In the genomic region with DNA sequence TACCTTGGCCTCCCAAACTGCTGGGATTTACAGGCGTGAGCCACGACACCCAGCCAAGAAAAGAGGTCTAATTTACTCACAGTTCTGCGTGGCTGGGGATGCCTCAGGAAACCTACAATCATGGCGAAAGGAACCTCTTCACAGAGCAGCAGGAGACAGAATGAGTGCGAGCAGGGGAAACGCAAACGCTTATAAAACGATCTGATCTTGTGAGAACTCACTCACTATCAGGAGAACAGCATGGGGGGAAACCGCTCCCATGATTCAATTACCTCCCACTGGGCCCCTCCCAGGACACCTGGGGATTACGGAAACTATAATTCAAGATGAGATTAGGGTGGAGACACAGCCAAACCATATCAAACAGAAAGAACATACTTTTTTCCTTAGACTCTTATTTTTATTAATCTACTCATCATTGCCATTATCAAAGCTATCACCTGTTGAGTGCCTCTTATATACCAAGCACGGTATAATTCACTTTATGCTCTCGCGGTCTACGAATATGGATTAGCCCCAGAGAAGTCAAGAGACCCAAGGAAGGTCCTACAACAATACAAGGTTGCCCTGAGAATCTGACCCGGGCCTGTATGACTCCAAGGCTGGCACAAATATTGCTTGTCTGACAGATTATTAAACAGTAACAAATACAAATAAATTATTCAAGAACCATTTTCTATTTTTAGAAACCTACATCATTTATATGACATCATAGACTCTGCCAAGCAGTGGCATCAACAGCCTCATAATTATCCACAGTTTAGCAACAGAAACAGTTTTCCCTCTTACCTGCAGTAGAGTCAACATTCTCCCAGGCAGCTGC, we compare ENCODE assay signal across 11 cellular contexts. TPM values are rescaled to one million over a fixed set of nuclear protein-coding genes. Genes with fewer than 3 reads are reported as not detected.
DNase-seq lines count a peak whose midpoint lies in the region; ATAC-seq and TF ChIP-seq lines count a peak whose summit lies in the region.
"Had no signal": no experiment of that assay in that cellular context is flagged by ENCODE, and none has a peak within 500 bp of the region (broad histone marks: within the 10 kb centered on the region; RNA-seq: fewer than 3 reads in every experiment).

No MANE protein-coding gene starts in this region.

- H3K23ac ChIP-seq in H9 (ENCODE audit: insufficient read length, low read depth, low read length), result no peak overlapping the region

- H3K9ac ChIP-seq in H9 (ENCODE audit: extremely low read depth, insufficient read length, low read length), result no peak overlapping the region

- BruUV-seq in A673 (replicated peaks; lab: Mats Ljungman, UMichigan), result TSS peak; percentile 40

- TF ChIP-seq CTCF in A673 (conservative IDR thresholded peaks at IDR 0.05; ENCODE audit: low read depth, low read length), result no peak
- TF ChIP-seq CTCF in H9 (conservative IDR thresholded peaks at IDR 0.05), result no peak

- no peak overlapping the region for H2BK5ac ChIP-seq in H9 (ENCODE audit: insufficient read length, low read length)

- H3K9me3 Mint-ChIP-seq in H9, result peaks cover 3 to 8% of the 10 kb centered on the region in 2 experiments; a peak in 3 of 5 replicates
- H3K9me3 Mint-ChIP-seq in activated naive CD8-positive, alpha-beta T cell treated with anti-CD3 and anti-CD28 coated beads, Interleukin-2, amount 50 U/mL, for 24 hours, result no peaks in the 10 kb centered on the region
- H3K9me3 Mint-ChIP-seq: dendritic cell treated with granulocyte-macrophage colony-stimulating factor and Interleukin-4, amounts not matched to agents 40 ng/mL and 50 ng/mL, for 4 days had no signal

- no peak overlapping the region for H3K18ac ChIP-seq in H9 (ENCODE audit: insufficient read length, low read depth, low read length)

- no peak overlapping the region for H2BK20ac ChIP-seq in H9 (ENCODE audit: low read depth, low read length, poor library complexity, severe bottlenecking)

- H3K79me1 ChIP-seq in H9 (ENCODE audit: insufficient read depth, low read depth, low read length, poor library complexity, severe bottlenecking), result peaks cover 2% of the 10 kb centered on the region

- H4K20me1 ChIP-seq in H9 (ENCODE audit: control insufficient read depth, insufficient read depth, insufficient read length), result no peaks in the 10 kb centered on the region

- H3K14ac ChIP-seq in H9 (ENCODE audit: insufficient read depth, low read length), result no peak overlapping the region

- H3K4me1 ChIP-seq in A673 (ENCODE audit: insufficient read depth, low read length, poor library complexity, severe bottlenecking) (peaks cover 7% of the 10 kb centered on the region), H9 (ENCODE audit: insufficient read depth, low read length) (no peaks in the 10 kb centered on the region), SJCRH30 (no peaks in the 10 kb centered on the region)

- H3K27ac Mint-ChIP-seq in H9, result no peak overlapping the region; a peak in 1 of 7 replicates
- H3K27ac Mint-ChIP-seq in activated naive CD8-positive, alpha-beta T cell treated with anti-CD3 and anti-CD28 coated beads, Interleukin-2, amount 50 U/mL, for 24 hours, result peak overlapping the region; percentile 28
- H3K27ac Mint-ChIP-seq: dendritic cell treated with granulocyte-macrophage colony-stimulating factor and Interleukin-4, amounts not matched to agents 40 ng/mL and 50 ng/mL, for 4 days had no signal

- H3K9me3 ChIP-seq in A673 (ENCODE audit: low read depth, low read length, poor library complexity, severe bottlenecking), result no peaks in the 10 kb centered on the region
- H3K9me3 ChIP-seq in H9 (ENCODE audit: control insufficient read depth, low read depth, low read length), result no peaks in the 10 kb centered on the region
- no peaks in the 10 kb centered on the region for H3K9me3 ChIP-seq in SJCRH30 (replicated peaks)
- H3K9me3 ChIP-seq: upper lobe of right lung had no signal

- H3K4me1 Mint-ChIP-seq in H9, result peaks cover 12 to 19% of the 10 kb centered on the region in 2 experiments
- peaks cover 39% of the 10 kb centered on the region for H3K4me1 Mint-ChIP-seq in activated naive CD8-positive, alpha-beta T cell treated with anti-CD3 and anti-CD28 coated beads, Interleukin-2, amount 50 U/mL, for 24 hours

- no peaks in the 10 kb centered on the region for H3K27me3 ChIP-seq in A673 (replicated peaks; ENCODE audit: insufficient read depth, low read depth, low read length, poor library complexity)
- no peaks in the 10 kb centered on the region for H3K27me3 ChIP-seq in H9 (ENCODE audit: insufficient read depth, low read length)
- H3K27me3 ChIP-seq in SJCRH30, result no peaks in the 10 kb centered on the region
- H3K27me3 ChIP-seq: upper lobe of right lung had no signal

- H4K91ac ChIP-seq in H9 (ENCODE audit: insufficient read length, low read depth, low read length), result no peak overlapping the region

- H2BK12ac ChIP-seq in H9 (ENCODE audit: insufficient read length, low read depth, low read length), result no peak overlapping the region

- H3K36me3 ChIP-seq in A673 (ENCODE audit: insufficient read depth, low read length, poor library complexity, severe bottlenecking) (peaks cover 26% of the 10 kb centered on the region), SJCRH30 (peaks cover 45% of the 10 kb centered on the region)

- intact Hi-C loops in A673 (cut with micrococcal nuclease; ENCODE audit: unreplicated experiment), result no loop called here

- peaks cover 44 to 74% (median 60%) of the 10 kb centered on the region in 3 experiments for H3K36me3 Mint-ChIP-seq in H9 (ENCODE audit: insufficient read depth in 1 of 3, low read depth in 3 of 3)
- peaks cover 46% of the 10 kb centered on the region for H3K36me3 Mint-ChIP-seq in activated naive CD8-positive, alpha-beta T cell treated with anti-CD3 and anti-CD28 coated beads, Interleukin-2, amount 50 U/mL, for 24 hours (ENCODE audit: low read depth)

- no peak overlapping the region for H4K5ac ChIP-seq in H9 (ENCODE audit: insufficient read length, low read depth, low read length)

- no peaks in the 10 kb centered on the region for H3K23me2 ChIP-seq in H9 (ENCODE audit: insufficient read length, low read depth, low read length, poor library complexity, severe bottlenecking)

- no peak overlapping the region for H3K56ac ChIP-seq in H9 (ENCODE audit: insufficient read length, low read depth, low read length)

- H2AK5ac ChIP-seq in H9 (ENCODE audit: insufficient read length, low read length), result no peak overlapping the region

- no peak overlapping the region for H3K4me3 ChIP-seq in A673 (ENCODE audit: low read depth, low read length, poor library complexity, severe bottlenecking)
- no peak overlapping the region for H3K4me3 ChIP-seq in SJCRH30
- H3K4me3 ChIP-seq: upper lobe of right lung had no signal

- H3K27ac ChIP-seq in A673 (ENCODE audit: low read depth, low read length, poor library complexity, severe bottlenecking), result no peak overlapping the region
- H3K27ac ChIP-seq in H9 (ENCODE audit: insufficient read length, low read depth, low read length), result no peak overlapping the region
- H3K27ac ChIP-seq in SJCRH30, result no peak overlapping the region
- H3K27ac ChIP-seq: upper lobe of right lung had no signal

- CTCF ChIA-PET in A673 (lab: Charles Lee), result no interaction called here

- POLR2A ChIA-PET in A673 (lab: Charles Lee; ENCODE audit: low non-redundant PET), result no interaction called here

- no peak overlapping the region for H4K8ac ChIP-seq in H9 (replicated peaks; ENCODE audit: insufficient read length, low read depth, low read length)

- no peak overlapping the region for H3K4me2 ChIP-seq in H9 (ENCODE audit: insufficient read depth, insufficient read length, low read length)

- no peaks in the 10 kb centered on the region for H3K27me3 Mint-ChIP-seq in H9 (ENCODE audit: low read depth)
- no peaks in the 10 kb centered on the region for H3K27me3 Mint-ChIP-seq in activated naive CD8-positive, alpha-beta T cell treated with anti-CD3 and anti-CD28 coated beads, Interleukin-2, amount 50 U/mL, for 24 hours
- H3K27me3 Mint-ChIP-seq: dendritic cell treated with granulocyte-macrophage colony-stimulating factor and Interleukin-4, amounts not matched to agents 40 ng/mL and 50 ng/mL, for 4 days had no signal

- no peak overlapping the region for H3K4ac ChIP-seq in H9 (ENCODE audit: low read depth, low read length)

- DNase-seq in A673 (ENCODE audit: low spot score) (peak; percentile 59), H9 (no peak), SJCRH30 (no peak)
- DNase-seq in activated naive CD8-positive, alpha-beta T cell treated with anti-CD3 and anti-CD28 coated beads, Interleukin-2, amount 50 U/mL, for 24 hours, result no peak
- DNase-seq: activated effector memory CD4-positive, alpha-beta T cell treated with Interleukin-2 at 50 U/mL for 16 hours; NCI-H510A; upper lobe of right lung had no signal

- peaks cover 2% of the 10 kb centered on the region; the same call in 1 of the 2 replicates for H3K79me2 ChIP-seq in H9 (ENCODE audit: insufficient read depth, low read length)

- no CpG with 5 or more reads among the region's 15 CpGs for WGBS in H9 (ENCODE audit: extremely low coverage, insufficient read length, low lambda C conversion rate)

- H3K4me3 Mint-ChIP-seq in H9, result peak overlapping the region; percentile 69 to 100
- peak overlapping the region; percentile 100 for H3K4me3 Mint-ChIP-seq in activated naive CD8-positive, alpha-beta T cell treated with anti-CD3 and anti-CD28 coated beads, Interleukin-2, amount 50 U/mL, for 24 hours
- H3K4me3 Mint-ChIP-seq: dendritic cell treated with granulocyte-macrophage colony-stimulating factor and Interleukin-4, amounts not matched to agents 40 ng/mL and 50 ng/mL, for 4 days had no signal

- H2AFZ ChIP-seq in H9 (ENCODE audit: low read length), result no peak overlapping the region

- ATAC-seq in activated naive CD8-positive, alpha-beta T cell treated with anti-CD3 and anti-CD28 coated beads, Interleukin-2, amount 50 U/mL, for 24 hours, result no peak
- ATAC-seq in HG02840 (IDR thresholded peaks at IDR 0.05; ENCODE audit: low FRiP score, unreplicated experiment) (no peak), GM19452 (IDR thresholded peaks at IDR 0.05; ENCODE audit: unreplicated experiment) (no peak)
- ATAC-seq: left ventricle myocardium superior, upper lobe of right lung had no signal

- H2BK15ac ChIP-seq in H9 (ENCODE audit: low read depth, low read length), result no peak overlapping the region

- no peak overlapping the region for H2BK120ac ChIP-seq in H9 (ENCODE audit: low read depth, low read length, poor library complexity, severe bottlenecking)

- H3T11ph ChIP-seq in H9 (ENCODE audit: low read length), result no peak overlapping the region

RNA-seq across cellular contexts. Expression of a gene that starts 2.4 kb away (rescaled TPM):
- total RNA-seq in A673 (2021), result 41.5 and 48.5 TPM in 2 replicates
- 53.6 and 56.6 TPM in 2 replicates for total RNA-seq in H9 (2021)
- 20.9 and 24.3 TPM in 2 replicates for total RNA-seq in SJCRH30 (2014; rRNA removed; shearing (Covaris generic))

RNA-seq across cellular contexts. Expression of a gene that starts 2.6 kb away (rescaled TPM):
- total RNA-seq in A673 (2021), result 52.5 and 54.9 TPM in 2 replicates
- 75.3 and 78.5 TPM in 2 replicates for total RNA-seq in H9 (2021)
- total RNA-seq in SJCRH30 (2014; rRNA removed; shearing (Covaris generic)), result 60.7 and 63.4 TPM in 2 replicates

RNA-seq across cellular contexts. Expression of a gene that starts 21.5 kb away (rescaled TPM):
- 5.8 TPM in 2 replicates for total RNA-seq in A673 (2021)
- 34.6 and 35.7 TPM in 2 replicates for total RNA-seq in H9 (2021)
- total RNA-seq in SJCRH30 (2014; rRNA removed; shearing (Covaris generic)), result 24.1 and 25.3 TPM in 2 replicates

RNA-seq across cellular contexts. Expression of a gene that starts 27.0 kb away (rescaled TPM):
- 30.6 and 34.2 TPM in 2 replicates for total RNA-seq in A673 (2021)
- total RNA-seq in H9 (2021), result 39.1 and 41.7 TPM in 2 replicates
- total RNA-seq in SJCRH30 (2014; rRNA removed; shearing (Covaris generic)), result 37.8 and 47.2 TPM in 2 replicates
